Comparison of ENCODE assay signal across 1 cellular context in genomic region chr6:35427851-35428321, GRCh38.
TF ChIP-seq lines count a peak whose summit lies in the region.

No MANE protein-coding gene starts in this region.

TF ChIP-seq in IMR-90, 13 proteins besides CTCF, POLR2A, EP300 and RAD21 (continued from another document):
- no peak for TF ChIP-seq ELK1 (IDR thresholded peaks at IDR 0.05; ENCODE audit: borderline replicate concordance, low read depth, low read length)
- TF ChIP-seq SMC3 (IDR thresholded peaks at IDR 0.05; ENCODE audit: low read depth, low read length) = no peak
- peak; percentile 93 for TF ChIP-seq MXI1 (IDR thresholded peaks at IDR 0.05; ENCODE audit: borderline replicate concordance, low read depth, low read length)
- TF ChIP-seq CEBPB (IDR thresholded peaks at IDR 0.05; ENCODE audit: low read depth, low read length) = 0 out of 2 replicates have a peak, but pooled peaks have one; percentile 44
- TF ChIP-seq NFE2L2 (IDR thresholded peaks at IDR 0.05; ENCODE audit: low read depth, low read length) = no peak
- TF ChIP-seq CHD1 (IDR thresholded peaks at IDR 0.05; ENCODE audit: low read depth, low read length) = no peak
- TF ChIP-seq MAZ (IDR thresholded peaks at IDR 0.05; ENCODE audit: borderline replicate concordance, low read depth, low read length) = peak; percentile 20; the same call in 1 of the 2 replicates
- TF ChIP-seq BHLHE40 (IDR thresholded peaks at IDR 0.05; ENCODE audit: low read depth, low read length) = no peak
- no peak for TF ChIP-seq RFX5 (IDR thresholded peaks at IDR 0.05; ENCODE audit: low read depth, low read length)
- TF ChIP-seq MAFK (IDR thresholded peaks at IDR 0.05; ENCODE audit: low read depth, low read length) = peak; percentile 42
- TF ChIP-seq USF2 (IDR thresholded peaks at IDR 0.05; ENCODE audit: low read depth, low read length) = no peak
- TF ChIP-seq FOS (IDR thresholded peaks at IDR 0.05; ENCODE audit: low read depth, low read length) = peak; percentile 87
